Comparison of ENCODE assay signal across 1 cellular context in genomic region chr16:57760357-57761160, GRCh38.
TF ChIP-seq lines count a peak whose summit lies in the region.

No MANE protein-coding gene starts in this region.

TF ChIP-seq in endothelial cell of umbilical vein, 7 proteins besides CTCF, POLR2A, EP300 and RAD21:
- TF ChIP-seq MYC (IDR thresholded peaks at IDR 0.05; ENCODE audit: low read depth, low read length) (no peak), GATA2 (IDR thresholded peaks at IDR 0.05; ENCODE audit: insufficient read depth, insufficient read length, low read depth, low read length) (no peak), FOS (IDR thresholded peaks at IDR 0.05; ENCODE audit: borderline replicate concordance, insufficient read depth, low read length) (no peak), JUN (IDR thresholded peaks at IDR 0.05; ENCODE audit: borderline replicate concordance, insufficient read depth, insufficient read length, low read depth) (no peak), POLR2AphosphoS5 (IDR thresholded peaks at IDR 0.05; ENCODE audit: insufficient read depth, low read depth, low read length) (peak; percentile 11)
